Comparison of ENCODE assay signal across 22 cellular contexts in genomic region chrX:12330841-12331240, GRCh38.
"Had no signal": no experiment of that assay in that cellular context is flagged by ENCODE, and none has a peak within 500 bp of the region (broad histone marks: within the 10 kb centered on the region; RNA-seq: fewer than 3 reads in every experiment).

No MANE protein-coding gene starts in this region.

- H3K36me3 Mint-ChIP-seq: natural killer cell; stimulated activated effector memory CD8-positive, alpha-beta T cell treated with anti-CD3 and anti-CD28 coated beads, Interleukin-12 subunit alpha, Interleukin-12 subunit beta, amount 100 ng/mL, for 72 hours had no signal

- H3K36me3 ChIP-seq: esophagus muscularis mucosa, gastroesophageal sphincter, suprapubic skin, thyroid gland, upper lobe of left lung, uterus had no signal

- DNase-seq: effector memory CD8-positive, alpha-beta T cell; foreskin fibroblast; glutamatergic neuron; islet precursor cell; mammary epithelial cell; mucosa of descending colon; natural killer cell; right cardiac atrium; stimulated activated CD4-positive, alpha-beta T cell treated with anti-CD3 and anti-CD28 coated beads, Interleukin-4, amount 100 ng/mL, for 1 hour; stimulated activated CD8-positive, alpha-beta memory T cell treated with anti-CD3 and anti-CD28 coated beads, Interleukin-4, amount 100 ng/mL, for 48 hours; stimulated activated naive CD8-positive, alpha-beta T cell treated with anti-CD3 and anti-CD28 coated beads, Interleukin-15, Interleukin-2, amounts not matched to agents 100 U/mL and 50 U/mL, for 24 hours; thyroid gland; upper lobe of left lung; uterus had no signal

- H3K4me3 Mint-ChIP-seq: dendritic cell treated with granulocyte-macrophage colony-stimulating factor and Interleukin-4, amounts not matched to agents 40 ng/mL and 50 ng/mL, for 4 days; effector memory CD8-positive, alpha-beta T cell; natural killer cell; neural crest cell; stimulated activated effector memory CD8-positive, alpha-beta T cell treated with anti-CD3 and anti-CD28 coated beads, Interleukin-12 subunit alpha, Interleukin-12 subunit beta, amount 100 ng/mL, for 72 hours had no signal

- H3K27ac Mint-ChIP-seq: dendritic cell treated with granulocyte-macrophage colony-stimulating factor and Interleukin-4, amounts not matched to agents 40 ng/mL and 50 ng/mL, for 4 days; effector memory CD8-positive, alpha-beta T cell; natural killer cell; stimulated activated effector memory CD8-positive, alpha-beta T cell treated with anti-CD3 and anti-CD28 coated beads, Interleukin-12 subunit alpha, Interleukin-12 subunit beta, amount 100 ng/mL, for 72 hours had no signal

- H3K9me3 Mint-ChIP-seq: dendritic cell treated with granulocyte-macrophage colony-stimulating factor and Interleukin-4, amounts not matched to agents 40 ng/mL and 50 ng/mL, for 4 days; effector memory CD8-positive, alpha-beta T cell; natural killer cell had no signal

- H3K27me3 Mint-ChIP-seq: dendritic cell treated with granulocyte-macrophage colony-stimulating factor and Interleukin-4, amounts not matched to agents 40 ng/mL and 50 ng/mL, for 4 days; effector memory CD8-positive, alpha-beta T cell had no signal

- H3K4me2 ChIP-seq: smooth muscle cell had no signal

- H3K4me1 ChIP-seq: esophagus muscularis mucosa, gastroesophageal sphincter, suprapubic skin, thyroid gland, upper lobe of left lung, uterus had no signal

- H3K27ac ChIP-seq: epithelial cell of prostate, esophagus muscularis mucosa, gastroesophageal sphincter, suprapubic skin, thyroid gland, upper lobe of left lung, uterus had no signal

- H3K4me3 ChIP-seq: esophagus muscularis mucosa, gastroesophageal sphincter, mucosa of descending colon, smooth muscle cell, suprapubic skin, thyroid gland, upper lobe of left lung, uterus had no signal

- H3K9me3 ChIP-seq: esophagus muscularis mucosa, gastroesophageal sphincter, mucosa of descending colon, suprapubic skin, thyroid gland, upper lobe of left lung, uterus had no signal

- H3K27me3 ChIP-seq: esophagus muscularis mucosa, gastroesophageal sphincter, suprapubic skin, thyroid gland, upper lobe of left lung, uterus had no signal

- H3K4me1 Mint-ChIP-seq: natural killer cell; neural crest cell; stimulated activated effector memory CD8-positive, alpha-beta T cell treated with anti-CD3 and anti-CD28 coated beads, Interleukin-12 subunit alpha, Interleukin-12 subunit beta, amount 100 ng/mL, for 72 hours had no signal
